8 cellular contexts compared by ENCODE assay signal in the genomic region with DNA sequence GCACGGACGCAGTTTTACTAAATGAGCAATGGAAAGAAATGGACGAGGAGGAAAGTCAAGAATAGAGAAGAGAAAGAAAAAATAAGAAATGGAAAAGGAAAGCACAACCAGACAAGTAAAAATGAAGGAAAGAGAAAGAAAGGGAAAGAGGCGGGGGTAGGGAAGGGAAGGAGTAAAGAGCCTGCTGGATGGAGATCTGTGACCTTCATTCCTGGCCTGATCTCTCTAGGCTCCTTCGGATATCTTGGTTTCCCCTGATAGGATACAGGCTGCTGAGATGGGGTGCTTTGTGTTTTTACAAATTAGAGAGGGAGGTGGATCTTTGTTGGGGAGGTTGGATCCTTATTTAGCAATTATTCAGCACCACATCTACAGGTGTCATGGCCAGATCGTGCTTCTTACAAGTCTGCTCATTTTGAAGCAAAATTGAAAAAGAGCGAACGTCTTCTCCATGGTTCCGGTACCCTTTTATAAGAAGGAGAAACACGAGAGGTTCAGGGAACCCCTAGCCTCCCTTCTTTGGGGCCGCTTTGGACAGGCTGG. TPM values are rescaled to one million over a fixed set of nuclear protein-coding genes. Genes with fewer than 3 reads are reported as not detected.
DNase-seq lines count a peak whose midpoint lies in the region; ATAC-seq and TF ChIP-seq lines count a peak whose summit lies in the region.

No MANE protein-coding gene starts in this region.

- peaks cover 39% of the 10 kb centered on the region for H3K27me3 ChIP-seq in brain microvascular endothelial cell (replicated peaks)

- H3K36me3 ChIP-seq in HEK293 (ENCODE audit: control insufficient read depth in 2 of 2, insufficient read depth in 1 of 2, low read length in 2 of 2) (no peaks in the 10 kb centered on the region), brain microvascular endothelial cell (replicated peaks) (no peaks in the 10 kb centered on the region)

- ATAC-seq in GM18519 (IDR thresholded peaks at IDR 0.05; ENCODE audit: low FRiP score, unreplicated experiment): no peak
- ATAC-seq in HG02852 (IDR thresholded peaks at IDR 0.05; ENCODE audit: unreplicated experiment): no peak

- CTCF ChIA-PET in HEK293 (lab: Yijun Ruan, JAX): no interaction called here

- H3K27ac ChIP-seq in HEK293 (ENCODE audit: extremely low read depth, low read depth, low read length) (peak overlapping the region; percentile 82; the same call in 1 of the 2 replicates), brain microvascular endothelial cell (no peak overlapping the region)

- POLR2A ChIA-PET in HEK293 (lab: Yijun Ruan, JAX): no interaction called here

- H3K9me3 ChIP-seq in HEK293 (ENCODE audit: control insufficient read depth, insufficient read depth, low read depth, low read length): no peaks in the 10 kb centered on the region

- H3K4me1 ChIP-seq in HEK293 (ENCODE audit: control insufficient read depth, insufficient read depth, low read length): peaks cover 3% of the 10 kb centered on the region; the same call in 1 of the 2 replicates

- in situ Hi-C loops in brain microvascular endothelial cell (cut with HindIII; ENCODE audit: low pct_ligation_motif_present, low sequenced_read_pairs): no loop called here

- H3K4me3 ChIP-seq in HEK293 (ENCODE audit: low read depth, low read length) (no peak overlapping the region), brain microvascular endothelial cell (ENCODE audit: low read depth, low read length) (peak overlapping the region; percentile 55)

- DNase-seq in AG08396 (ENCODE audit: low spot score): peak; percentile 13
- DNase-seq in brain microvascular endothelial cell: no peak
- DNase-seq in myocyte (ENCODE audit: low read depth): peak; percentile 3
- DNase-seq in activated gamma-delta T cell (lab: John Stamatoyannopoulos, UW): no peak
- no peak for DNase-seq in NCI-H2029 treated with DMSO at 0.1 percent for 48 hours (lab: John Stamatoyannopoulos, UW)

- TF ChIP-seq CTCF in HEK293 (tag by site-specific recombination; IDR thresholded peaks at IDR 0.05) (no peak), brain microvascular endothelial cell (IDR thresholded peaks at IDR 0.05; ENCODE audit: low read depth, low read length, missing control alignments) (no peak)

TF ChIP-seq in HEK293, 187 proteins besides CTCF, POLR2A, EP300 and RAD21:
- TF ChIP-seq SCRT1 (tag by site-specific recombination; IDR thresholded peaks at IDR 0.05; ENCODE audit: borderline replicate concordance) (peak; percentile 48; the same call in 1 of the 2 replicates), PRDM1 (tag by site-specific recombination; IDR thresholded peaks at IDR 0.05) (peak; percentile 95), ZIC2 (tag by site-specific recombination; IDR thresholded peaks at IDR 0.05) (no peak), SCRT2 (tag by site-specific recombination; IDR thresholded peaks at IDR 0.05) (peak; percentile 73)

RNA-seq across cellular contexts. Expression of a gene that starts 0.8 kb away (rescaled TPM):
- 0.10 TPM in 1 of 2 replicates, not detected in the other for total RNA-seq in myocyte
- polyA plus RNA-seq in myocyte (2012): 0.05 TPM

Comparison
In these comparisons a context has a peak if more than half of its experiments do, and no peak if none do; other contexts are left out.
1. DNase-seq: peak in AG08396 (single experiment) and myocyte (single experiment); none in brain microvascular endothelial cell (single experiment), activated gamma-delta T cell (single experiment) and NCI-H2029 treated with DMSO at 0.1 percent for 48 hours (single experiment).